ENCODE assay signal across 21 cellular contexts in the genomic region with DNA sequence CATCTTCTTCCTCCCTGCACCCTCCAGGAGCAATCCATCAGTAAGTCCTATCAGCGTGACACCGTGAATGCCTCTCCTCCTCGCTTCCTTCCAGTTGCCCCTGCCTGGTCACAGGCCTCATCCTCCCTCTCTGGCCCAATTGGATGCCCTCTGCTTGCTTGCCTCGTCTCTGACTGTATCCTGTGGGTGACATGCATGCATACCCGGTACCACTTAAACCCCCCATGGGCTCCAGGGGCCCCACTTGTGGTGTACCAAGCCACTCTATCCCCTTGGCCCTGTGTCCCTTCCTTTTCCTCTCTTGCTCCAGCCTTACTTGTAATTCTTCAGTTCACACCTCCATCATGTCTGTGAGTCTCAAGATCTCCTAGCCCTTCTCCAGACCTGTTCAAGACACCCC.
DNase-seq lines count a peak whose midpoint lies in the region; ATAC-seq, FAIRE-seq and TF ChIP-seq lines count a peak whose summit lies in the region.
"Had no signal": no experiment of that assay in that cellular context is flagged by ENCODE, and none has a peak within 500 bp of the region (broad histone marks: within the 10 kb centered on the region; RNA-seq: fewer than 3 reads in every experiment).

No MANE protein-coding gene starts in this region.

- H3K4me1 ChIP-seq in Karpas-422 (ENCODE audit: low read length) (no peaks in the 10 kb centered on the region), kidney (ENCODE audit: control insufficient read depth in 1 of 2, insufficient read depth in 1 of 2, low read depth in 1 of 2, low read length in 2 of 2) (no peaks in the 10 kb centered on the region), spleen (peaks cover 7 to 20% (median 17%) of the 10 kb centered on the region in 6 donors), small intestine (ENCODE audit: control insufficient read depth in 2 of 2, insufficient read depth in 1 of 2, low read depth in 1 of 2, low read length in 1 of 2) (peaks cover 0 to 2% of the 10 kb centered on the region in 2 donors)

- no peak overlapping the region for H3K4me3 Mint-ChIP-seq in activated CD4-positive, alpha-beta T cell treated with anti-CD3 and anti-CD28 coated beads, Interleukin-2, amount 10 ng/mL, durations not matched to agents 24 days and 14 days
- H3K4me3 Mint-ChIP-seq in activated CD4-positive, alpha-beta T cell treated with anti-CD3 and anti-CD28 coated beads, Interleukin-2, amount 10 ng/mL, durations not matched to agents 7 days and 5 days = no peak overlapping the region
- H3K4me3 Mint-ChIP-seq: CD14-positive monocyte had no signal

- no peak for TF ChIP-seq POLR2A in spleen (IDR thresholded peaks at IDR 0.05)

- H3K36me3 Mint-ChIP-seq in activated CD4-positive, alpha-beta T cell treated with anti-CD3 and anti-CD28 coated beads, Interleukin-2, amount 10 ng/mL, durations not matched to agents 24 days and 14 days (ENCODE audit: low read depth) = no peaks in the 10 kb centered on the region
- H3K36me3 Mint-ChIP-seq in activated CD4-positive, alpha-beta T cell treated with anti-CD3 and anti-CD28 coated beads, Interleukin-2, amount 10 ng/mL, durations not matched to agents 7 days and 5 days (ENCODE audit: low read depth) = no peaks in the 10 kb centered on the region
- H3K36me3 Mint-ChIP-seq: CD14-positive monocyte had no signal

- H3K9ac ChIP-seq in Karpas-422 (ENCODE audit: low read length) (no peak overlapping the region), kidney (ENCODE audit: low read length in 2 of 2) (no peak overlapping the region)
- H3K9ac ChIP-seq: GM23248 had no signal

- H3K27me3 Mint-ChIP-seq in activated CD4-positive, alpha-beta T cell treated with anti-CD3 and anti-CD28 coated beads, Interleukin-2, amount 10 ng/mL, durations not matched to agents 24 days and 14 days = peaks cover 7% of the 10 kb centered on the region
- peaks cover 13% of the 10 kb centered on the region for H3K27me3 Mint-ChIP-seq in activated CD4-positive, alpha-beta T cell treated with anti-CD3 and anti-CD28 coated beads, Interleukin-2, amount 10 ng/mL, durations not matched to agents 7 days and 5 days

- peak; percentile 49 for DNase-seq in activated CD4-positive, alpha-beta T cell treated with anti-CD3 and anti-CD28 coated beads, Interleukin-2, amount 10 ng/mL, durations not matched to agents 24 days and 14 days
- DNase-seq in activated CD4-positive, alpha-beta T cell treated with anti-CD3 and anti-CD28 coated beads, Interleukin-2, amount 10 ng/mL, durations not matched to agents 7 days and 5 days = no peak
- DNase-seq in Karpas-422 (peak; percentile 37), kidney (peak; percentile 27), spleen (peak; percentile 54), small intestine (no peak), pons (ENCODE audit: low spot score) (no peak)
- DNase-seq: DND-41, GM23248, NCI-H1417 treated with DMSO at 0.1 percent for 48 hours, NCI-H187 treated with DMSO at 0.1 percent for 48 hours, NCI-H226, NCI-H524 treated with DMSO at 0.1 percent for 48 hours, PC-9, SIG-M5 had no signal

- H3K27me3 ChIP-seq in Karpas-422 (ENCODE audit: low read length) (no peaks in the 10 kb centered on the region), spleen (replicated peaks in 1 of 7) (peaks cover 0 to 18% (median 0%) of the 10 kb centered on the region in 7 donors), small intestine (ENCODE audit: control insufficient read depth in 2 of 2, insufficient read depth in 2 of 2, low read length in 2 of 2) (no peaks in the 10 kb centered on the region)

- CTCF ChIA-PET in activated CD4-positive, alpha-beta T cell treated with anti-CD3 and anti-CD28 coated beads, Interleukin-2, amount 10 ng/mL, durations not matched to agents 7 days and 5 days (lab: Charles Lee) = no interaction called here

- POLR2A ChIA-PET in activated CD4-positive, alpha-beta T cell treated with anti-CD3 and anti-CD28 coated beads, Interleukin-2, amount 10 ng/mL, durations not matched to agents 7 days and 5 days (lab: Charles Lee) = no interaction called here

- no peak overlapping the region for H3K27ac Mint-ChIP-seq in activated CD4-positive, alpha-beta T cell treated with anti-CD3 and anti-CD28 coated beads, Interleukin-2, amount 10 ng/mL, durations not matched to agents 24 days and 14 days
- H3K27ac Mint-ChIP-seq in activated CD4-positive, alpha-beta T cell treated with anti-CD3 and anti-CD28 coated beads, Interleukin-2, amount 10 ng/mL, durations not matched to agents 7 days and 5 days = no peak overlapping the region

- TF ChIP-seq CTCF in kidney (IDR thresholded peaks at IDR 0.05; ENCODE audit: borderline replicate concordance, extremely low read depth, insufficient read depth) (no peak), spleen (IDR thresholded peaks at IDR 0.05 in 8 of 11, conservative IDR thresholded peaks at IDR 0.05 in 3 of 11) (no peak)

- H3K36me3 ChIP-seq in Karpas-422 (ENCODE audit: insufficient read depth, low read length) = no peaks in the 10 kb centered on the region
- no peaks in the 10 kb centered on the region for H3K36me3 ChIP-seq in kidney (ENCODE audit: control insufficient read depth in 1 of 2, insufficient read depth in 2 of 2, low read length in 2 of 2)
- H3K36me3 ChIP-seq in spleen = peaks cover 0 to 5% (median 0%) of the 10 kb centered on the region in 6 donors
- no peaks in the 10 kb centered on the region for H3K36me3 ChIP-seq in small intestine (ENCODE audit: control insufficient read depth in 2 of 2, insufficient read depth in 2 of 2, low read length in 2 of 2)

- 78 to 94% (median 85%) methylated on average over 5 of the region's 5 CpGs for WGBS in spleen, 5 donors
- 70 to 86% (median 77%) methylated on average over 5 of the region's 5 CpGs for WGBS in small intestine, 3 donors

- intact Hi-C loops in activated CD4-positive, alpha-beta T cell treated with anti-CD3 and anti-CD28 coated beads, Interleukin-2, amount 10 ng/mL, durations not matched to agents 24 days and 14 days (cut with micrococcal nuclease) = no loop called here
- intact Hi-C loops in kidney (cut with DNase I) (no loop called here), spleen (cut with DNase I; ENCODE audit: low total_unique reads) (no loop called here)

- H3K9me3 ChIP-seq in Karpas-422 (ENCODE audit: low read length) (no peaks in the 10 kb centered on the region), kidney (ENCODE audit: control insufficient read depth in 1 of 2, low read length in 2 of 2) (peaks cover 0 to 5% of the 10 kb centered on the region in 2 donors), spleen (peaks cover 0 to 19% (median 10%) of the 10 kb centered on the region in 8 donors), small intestine (ENCODE audit: control insufficient read depth, low read depth) (no peaks in the 10 kb centered on the region)

- no peak overlapping the region for H3K4me3 ChIP-seq in Karpas-422 (ENCODE audit: low read length)
- no peak overlapping the region for H3K4me3 ChIP-seq in kidney (ENCODE audit: low read length in 2 of 2)
- no peak overlapping the region for H3K4me3 ChIP-seq in spleen
- H3K4me3 ChIP-seq in small intestine (ENCODE audit: low read depth in 1 of 2, low read length in 2 of 2) = no peak overlapping the region
- H3K4me3 ChIP-seq: GM23248, PC-9 had no signal

- no peak for FAIRE-seq in kidney (lab: Jason Lieb, UNC)
- no peak for FAIRE-seq in small intestine (lab: Jason Lieb, UNC)
- FAIRE-seq: G401.6 had no signal

- no peak overlapping the region for H2AFZ ChIP-seq in Karpas-422 (ENCODE audit: low read length)
- H2AFZ ChIP-seq: GM23248, PC-9 had no signal

- H3K9me3 Mint-ChIP-seq in activated CD4-positive, alpha-beta T cell treated with anti-CD3 and anti-CD28 coated beads, Interleukin-2, amount 10 ng/mL, durations not matched to agents 24 days and 14 days = no peaks in the 10 kb centered on the region
- no peaks in the 10 kb centered on the region for H3K9me3 Mint-ChIP-seq in activated CD4-positive, alpha-beta T cell treated with anti-CD3 and anti-CD28 coated beads, Interleukin-2, amount 10 ng/mL, durations not matched to agents 7 days and 5 days

- H3K4me1 Mint-ChIP-seq in activated CD4-positive, alpha-beta T cell treated with anti-CD3 and anti-CD28 coated beads, Interleukin-2, amount 10 ng/mL, durations not matched to agents 24 days and 14 days = peaks cover 4% of the 10 kb centered on the region
- H3K4me1 Mint-ChIP-seq in activated CD4-positive, alpha-beta T cell treated with anti-CD3 and anti-CD28 coated beads, Interleukin-2, amount 10 ng/mL, durations not matched to agents 7 days and 5 days = peaks cover 4% of the 10 kb centered on the region

- H4K20me1 ChIP-seq in Karpas-422 (ENCODE audit: insufficient read depth, low read depth, low read length) = no peaks in the 10 kb centered on the region

- H3K27ac ChIP-seq in Karpas-422 (ENCODE audit: low read length) (no peak overlapping the region), kidney (ENCODE audit: low read depth in 2 of 2, low read length in 2 of 2) (no peak overlapping the region), spleen (no peak overlapping the region), small intestine (ENCODE audit: low read depth in 1 of 2, low read length in 1 of 2) (no peak overlapping the region)
- H3K27ac ChIP-seq: 22Rv1, GM23248, HL-60, PC-9, RWPE1 had no signal

- ATAC-seq in GM21423 (IDR thresholded peaks at IDR 0.05; ENCODE audit: unreplicated experiment) = no peak

- no peaks in the 10 kb centered on the region for H3K9me2 ChIP-seq in Karpas-422 (replicated peaks; ENCODE audit: insufficient read depth, low read length)

- H3K79me2 ChIP-seq in Karpas-422 (ENCODE audit: low read length) = no peaks in the 10 kb centered on the region

- no peak overlapping the region for H3K4me2 ChIP-seq in Karpas-422 (ENCODE audit: low read depth, low read length, poor library complexity, severe bottlenecking)
- H3K4me2 ChIP-seq: PC-9 had no signal

Comparison
In these comparisons a context has a peak if more than half of its experiments do, and no peak if none do; other contexts are left out.
1. DNase-seq: peak in activated CD4-positive, alpha-beta T cell treated with anti-CD3 and anti-CD28 coated beads, Interleukin-2, amount 10 ng/mL, durations not matched to agents 24 days and 14 days (single experiment), Karpas-422 (single experiment), kidney (single experiment) and spleen (single experiment); none in activated CD4-positive, alpha-beta T cell treated with anti-CD3 and anti-CD28 coated beads, Interleukin-2, amount 10 ng/mL, durations not matched to agents 7 days and 5 days (single experiment), small intestine (single experiment) and pons (single experiment).